ENCODE assay signal across 24 cellular contexts in genomic region chr6:64357430-64357829, GRCh38.
A peak's percentile ranks its signal among the peaks of the same experiment; 100 is the strongest.
DNase-seq lines count a peak whose midpoint lies in the region; ATAC-seq and FAIRE-seq lines count a peak whose summit lies in the region.
"Had no signal": no experiment of that assay in that cellular context is flagged by ENCODE, and none has a peak within 500 bp of the region (broad histone marks: within the 10 kb centered on the region; RNA-seq: fewer than 3 reads in every experiment).

No MANE protein-coding gene starts in this region.

- H3K4me3 ChIP-seq in mesenchymal stem cell (ENCODE audit: insufficient read depth in 1 of 2, low read depth in 1 of 2, low read length in 2 of 2) (no peak overlapping the region), subcutaneous abdominal adipose tissue (ENCODE audit: low read depth in 1 of 5, low read length in 5 of 5) (no peak overlapping the region)
- H3K4me3 ChIP-seq: A549; BLaER1 treated with 17β-estradiol and CSF1 and Interleukin-3, amounts not matched to agents 10 nM and 100 nM; GM23248 had no signal

- H3K9me3 ChIP-seq in mesenchymal stem cell (ENCODE audit: control insufficient read depth, low read length), result no peaks in the 10 kb centered on the region
- no peaks in the 10 kb centered on the region for H3K9me3 ChIP-seq in subcutaneous abdominal adipose tissue (ENCODE audit: control insufficient read depth in 5 of 5, low read length in 5 of 5)
- H3K9me3 ChIP-seq: A549, BE2C had no signal

- no peak overlapping the region for H3K27ac ChIP-seq in mesenchymal stem cell (ENCODE audit: low read length, poor library complexity, severe bottlenecking)
- peak overlapping the region; percentile 64 for H3K27ac ChIP-seq in subcutaneous abdominal adipose tissue (ENCODE audit: low read depth, low read length)
- H3K27ac ChIP-seq: A549; BLaER1 treated with 17β-estradiol and CSF1 and Interleukin-3, amounts not matched to agents 10 nM and 100 nM; GM23248 had no signal

- H3K27me3 ChIP-seq in mesenchymal stem cell (ENCODE audit: control insufficient read depth in 1 of 2, insufficient read depth in 1 of 2, low read length in 2 of 2) (no peaks in the 10 kb centered on the region), subcutaneous abdominal adipose tissue (ENCODE audit: control insufficient read depth in 5 of 5, insufficient read depth in 4 of 5, low read length in 5 of 5) (no peaks in the 10 kb centered on the region)
- H3K27me3 ChIP-seq: BE2C; BLaER1 treated with 17β-estradiol and CSF1 and Interleukin-3, amounts not matched to agents 10 nM and 100 nM had no signal

- H3K4ac ChIP-seq in mesenchymal stem cell (ENCODE audit: low read depth in 1 of 2, low read length in 2 of 2), result no peak overlapping the region

- no peak overlapping the region for H2BK12ac ChIP-seq in mesenchymal stem cell (ENCODE audit: low read length in 2 of 2)

- H3K79me1 ChIP-seq in mesenchymal stem cell (replicated peaks; ENCODE audit: low read length, poor library complexity, severe bottlenecking), result no peaks in the 10 kb centered on the region

- no peak overlapping the region for H3K23ac ChIP-seq in mesenchymal stem cell (ENCODE audit: low read length in 2 of 2)

- H3K4me1 ChIP-seq in mesenchymal stem cell (ENCODE audit: control insufficient read depth, insufficient read depth, low read depth, low read length) (no peaks in the 10 kb centered on the region), subcutaneous abdominal adipose tissue (ENCODE audit: control insufficient read depth in 5 of 5, insufficient read depth in 5 of 5, low read length in 5 of 5) (peaks cover 0 to 26% (median 0%) of the 10 kb centered on the region in 5 donors)
- H3K4me1 ChIP-seq: A549; BE2C; BLaER1 treated with 17β-estradiol and CSF1 and Interleukin-3, amounts not matched to agents 10 nM and 100 nM had no signal

- no peak overlapping the region for H2AFZ ChIP-seq in mesenchymal stem cell (ENCODE audit: low read depth, low read length)
- H2AFZ ChIP-seq: GM23248 had no signal

- no peak for DNase-seq in Right ventricle myocardium superior
- no peak for DNase-seq in cardiac septum (ENCODE audit: low spot score)
- DNase-seq in mesenchymal stem cell, result peak; percentile 9
- DNase-seq in urothelium cell line (ENCODE audit: low spot score), result no peak
- no peak for DNase-seq in HTR-8/SVneo (ENCODE audit: insufficient read length, low spot score)
- no peak for DNase-seq in NCI-H1105 (lab: John Stamatoyannopoulos, UW)
- DNase-seq: 8988T; ACHN; AML-193; BE2C; CD4-positive, alpha-beta T cell; CD8-positive, alpha-beta memory T cell; DMS 273 treated with DMSO at 0.1 percent for 48 hours; DMS53; DMS79 treated with DMSO at 0.1 percent for 48 hours; GM23248; H7; HCEC 1CT had no signal

- H3K9ac ChIP-seq in mesenchymal stem cell (ENCODE audit: low read length) (no peak overlapping the region), subcutaneous abdominal adipose tissue (ENCODE audit: low read length in 5 of 5) (no peak overlapping the region)
- H3K9ac ChIP-seq: BLaER1 treated with 17β-estradiol and CSF1 and Interleukin-3, amounts not matched to agents 10 nM and 100 nM; GM23248 had no signal

- H3K36me3 ChIP-seq in mesenchymal stem cell (ENCODE audit: control insufficient read depth in 1 of 2, insufficient read depth in 2 of 2, low read depth in 1 of 2, low read length in 2 of 2) (no peaks in the 10 kb centered on the region), subcutaneous abdominal adipose tissue (ENCODE audit: control insufficient read depth in 5 of 5, insufficient read depth in 5 of 5, low read length in 5 of 5) (no peaks in the 10 kb centered on the region)
- H3K36me3 ChIP-seq: BE2C; BLaER1 treated with 17β-estradiol and CSF1 and Interleukin-3, amounts not matched to agents 10 nM and 100 nM had no signal

- no peak overlapping the region for H3K18ac ChIP-seq in mesenchymal stem cell (ENCODE audit: low read depth in 1 of 2, low read length in 2 of 2)

- H4K91ac ChIP-seq in mesenchymal stem cell (ENCODE audit: low read length), result no peak overlapping the region

- no peak overlapping the region for H4K8ac ChIP-seq in mesenchymal stem cell (ENCODE audit: low read length)

- no peak overlapping the region for H3K4me2 ChIP-seq in mesenchymal stem cell (ENCODE audit: low read length, poor library complexity, severe bottlenecking)
- H3K4me2 ChIP-seq: A549; BLaER1 treated with 17β-estradiol and CSF1 and Interleukin-3, amounts not matched to agents 10 nM and 100 nM had no signal

- intact Hi-C loops in Right ventricle myocardium superior (cut with DNase I) (no loop called here), cardiac septum (cut with DNase I) (no loop called here)

- no peak overlapping the region for H2BK120ac ChIP-seq in mesenchymal stem cell (ENCODE audit: low read depth, low read length)

- H2BK15ac ChIP-seq in mesenchymal stem cell (ENCODE audit: low read depth, poor library complexity, severe bottlenecking), result no peak overlapping the region

- WGBS in mesenchymal stem cell, result 46% methylated on average over 1 of the region's 1 CpG

- H3K14ac ChIP-seq in mesenchymal stem cell (ENCODE audit: low read length in 2 of 2), result no peak overlapping the region

- ATAC-seq in Right ventricle myocardium superior (ENCODE audit: poor library complexity), result peak; percentile 36
- ATAC-seq: A549 had no signal

- no peak overlapping the region for H2BK5ac ChIP-seq in mesenchymal stem cell (ENCODE audit: low read depth, low read length, poor library complexity, severe bottlenecking)

- peak; percentile 13 for FAIRE-seq in urothelium cell line (lab: Jason Lieb, UNC)
- FAIRE-seq in HTR-8/SVneo (lab: Jason Lieb, UNC), result no peak
- FAIRE-seq: A549, D721Med, GM12892, H1 had no signal

- no peak overlapping the region for H2AK5ac ChIP-seq in mesenchymal stem cell (ENCODE audit: low read length, severe bottlenecking)
